ENCODE assay signal across 10 cellular contexts in genomic region chr13:35474551-35474950, GRCh38. TPM values are rescaled to one million over a fixed set of nuclear protein-coding genes. Genes with fewer than 3 reads are reported as not detected.
A peak's percentile ranks its signal among the peaks of the same experiment; 100 is the strongest.
DNase-seq lines count a peak whose midpoint lies in the region; ATAC-seq and TF ChIP-seq lines count a peak whose summit lies in the region.
"Had no signal": no experiment of that assay in that cellular context is flagged by ENCODE, and none has a peak within 500 bp of the region (broad histone marks: within the 10 kb centered on the region; RNA-seq: fewer than 3 reads in every experiment).

No MANE protein-coding gene starts in this region.

- intact Hi-C loops in right cardiac atrium (cut with DNase I) (no loop called here), cardiac septum (cut with DNase I) (no loop called here), left colon (cut with DNase I, micrococcal nuclease) (no loop called here)
- intact Hi-C loops in naive thymus-derived CD4-positive, alpha-beta T cell (cut with micrococcal nuclease) = no loop called here

- DNase-seq in right cardiac atrium (no peak), cardiac septum (ENCODE audit: low spot score) (no peak), astrocyte of the cerebellum (ENCODE audit: low read depth) (no peak), left colon (no peak), midbrain (lab: John Stamatoyannopoulos, UW) (no peak), T-helper 17 cell (no peak)
- no peak for DNase-seq in naive thymus-derived CD4-positive, alpha-beta T cell
- DNase-seq: activated effector memory CD4-positive, alpha-beta T cell treated with anti-CD3 and anti-CD28 coated beads, Interleukin-2, amount 50 U/mL, for 16 hours; Caco-2 had no signal

- ATAC-seq in right cardiac atrium (no peak), HG03135 (IDR thresholded peaks at IDR 0.05; ENCODE audit: unreplicated experiment) (no peak), left colon (no peak), T-helper 17 cell (no peak)
- no peak for ATAC-seq in naive thymus-derived CD4-positive, alpha-beta T cell

- peaks cover 3 to 71% (median 20%) of the 10 kb centered on the region in 11 donors for H3K9me3 Mint-ChIP-seq in naive thymus-derived CD4-positive, alpha-beta T cell

- H3K36me3 Mint-ChIP-seq in naive thymus-derived CD4-positive, alpha-beta T cell = peaks cover 0 to 20% (median 9%) of the 10 kb centered on the region in 5 donors
- H3K36me3 Mint-ChIP-seq in T-helper 17 cell (ENCODE audit: low read depth) = no peaks in the 10 kb centered on the region

- POLR2A ChIA-PET in naive thymus-derived CD4-positive, alpha-beta T cell (lab: Charles Lee) = no interaction called here

- no peak for TF ChIP-seq CTCF in astrocyte of the cerebellum (IDR thresholded peaks at IDR 0.05; ENCODE audit: low read depth, low read length, missing control alignments)

- no peaks in the 10 kb centered on the region for H3K36me3 ChIP-seq in naive thymus-derived CD4-positive, alpha-beta T cell (ENCODE audit: control insufficient read depth in 2 of 3, insufficient read depth in 3 of 3, low read length in 3 of 3)

- in situ Hi-C loops in astrocyte of the cerebellum (cut with HindIII; ENCODE audit: low sequenced_read_pairs) = no loop called here

- CTCF ChIA-PET in naive thymus-derived CD4-positive, alpha-beta T cell (lab: Charles Lee) = no interaction called here

- H3K27me3 Mint-ChIP-seq in naive thymus-derived CD4-positive, alpha-beta T cell = peaks cover 79 to 92% (median 86%) of the 10 kb centered on the region in 5 donors
- peaks cover 70% of the 10 kb centered on the region for H3K27me3 Mint-ChIP-seq in T-helper 17 cell

- no peak overlapping the region for H3K27ac ChIP-seq in right cardiac atrium (ENCODE audit: low read length)
- H3K27ac ChIP-seq in naive thymus-derived CD4-positive, alpha-beta T cell (ENCODE audit: low read depth, low read length) = no peak overlapping the region

- H3K4me3 Mint-ChIP-seq in naive thymus-derived CD4-positive, alpha-beta T cell = peak overlapping the region in 9 of 10 donors; percentile 63 to 85 (median 80)
- H3K4me3 Mint-ChIP-seq in T-helper 17 cell = no peak overlapping the region

- H3K4me1 ChIP-seq in right cardiac atrium (ENCODE audit: control insufficient read depth, insufficient read depth, low read length) = no peaks in the 10 kb centered on the region
- peaks cover 0 to 13% of the 10 kb centered on the region in 2 donors for H3K4me1 ChIP-seq in naive thymus-derived CD4-positive, alpha-beta T cell (ENCODE audit: control insufficient read depth in 2 of 2, insufficient read depth in 2 of 2, low read length in 2 of 2)
- H3K4me1 ChIP-seq: Caco-2 had no signal

- H3K9me3 ChIP-seq in right cardiac atrium (ENCODE audit: control insufficient read depth, low read length) (no peaks in the 10 kb centered on the region), T-helper 17 cell (ENCODE audit: control insufficient read depth, low read length, poor library complexity, severe bottlenecking) (peaks cover 5% of the 10 kb centered on the region)
- H3K9me3 ChIP-seq in naive thymus-derived CD4-positive, alpha-beta T cell (ENCODE audit: control insufficient read depth in 2 of 3, low read length in 3 of 3) = peaks cover 0 to 19% (median 10%) of the 10 kb centered on the region in 3 experiments
- H3K9me3 ChIP-seq: Caco-2 had no signal

- H3K27me3 ChIP-seq in right cardiac atrium (ENCODE audit: control insufficient read depth, insufficient read depth) = no peaks in the 10 kb centered on the region
- peaks cover 0 to 47% of the 10 kb centered on the region in 2 donors for H3K27me3 ChIP-seq in naive thymus-derived CD4-positive, alpha-beta T cell (ENCODE audit: control insufficient read depth in 2 of 2, insufficient read depth in 2 of 2, low read length in 2 of 2)

- no peak overlapping the region for H3K27ac Mint-ChIP-seq in naive thymus-derived CD4-positive, alpha-beta T cell
- no peak overlapping the region for H3K27ac Mint-ChIP-seq in T-helper 17 cell

- 63% methylated on average over 8 of the region's 8 CpGs for WGBS in right cardiac atrium

- H3K4me3 ChIP-seq in right cardiac atrium (ENCODE audit: low read length) (peak overlapping the region; percentile 48), astrocyte of the cerebellum (ENCODE audit: low read depth, low read length) (peak overlapping the region; percentile 58)
- H3K4me3 ChIP-seq in naive thymus-derived CD4-positive, alpha-beta T cell (ENCODE audit: low read length) = no peak overlapping the region

- H3K4me1 Mint-ChIP-seq in naive thymus-derived CD4-positive, alpha-beta T cell = peaks cover 18 to 64% (median 44%) of the 10 kb centered on the region in 7 donors
- H3K4me1 Mint-ChIP-seq in T-helper 17 cell = peaks cover 19% of the 10 kb centered on the region

RNA-seq across cellular contexts. Expression of gene MAB21L1, which starts 1.9 kb away (rescaled TPM):
- total RNA-seq in right cardiac atrium (under 1 TPM; 0.40 to 0.59 (median 0.56) TPM), cardiac septum (0.27 TPM), left colon (under 1 TPM; 0.09 to 0.53 TPM), T-helper 17 cell (not detected)
- 0.57 TPM for polyA plus RNA-seq in right cardiac atrium
- not detected for total RNA-seq in naive thymus-derived CD4-positive, alpha-beta T cell
- polyA plus RNA-seq in naive thymus-derived CD4-positive, alpha-beta T cell = not detected
- total RNA-seq: Caco-2 had no signal
